38 cellular contexts compared by ENCODE assay signal in the genomic region with DNA sequence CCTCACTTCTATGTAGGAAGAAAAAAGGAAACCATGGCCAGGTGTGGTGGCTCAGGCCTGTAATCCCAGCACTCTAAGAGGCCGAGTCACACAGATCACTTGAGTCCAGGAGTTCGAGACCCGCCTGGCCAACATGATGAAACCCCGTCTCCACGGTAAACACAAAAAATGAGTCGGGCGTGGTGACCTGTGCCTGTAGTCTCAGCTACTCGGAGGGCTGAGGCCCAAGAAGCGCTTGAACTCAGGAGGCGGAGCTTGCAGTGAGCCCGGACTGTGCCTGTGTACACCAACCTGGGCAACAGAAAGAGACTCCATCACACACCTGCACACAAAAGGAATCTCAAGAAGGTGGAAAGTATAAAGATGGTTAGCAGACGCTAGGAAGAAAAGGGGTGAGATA. TPM values are rescaled to one million over a fixed set of nuclear protein-coding genes. Genes with fewer than 3 reads are reported as not detected.
"Had no signal": no experiment of that assay in that cellular context is flagged by ENCODE, and none has a peak within 500 bp of the region (broad histone marks: within the 10 kb centered on the region; RNA-seq: fewer than 3 reads in every experiment).

No MANE protein-coding gene starts in this region.

- H3K4me3 ChIP-seq: adrenal gland, body of pancreas, breast epithelium had no signal

- H3K9me3 ChIP-seq: adrenal gland, body of pancreas, breast epithelium had no signal

- H3K4me1 Mint-ChIP-seq: activated B cell treated with CpG ODN at 0.5 μM for 24 hours; activated naive CD8-positive, alpha-beta T cell treated with anti-CD3 and anti-CD28 coated beads for 36 hours; activated T-helper 17 cell treated with anti-CD3 and anti-CD28 coated beads, Interleukin-2, amount 50 U/mL, for 72 hours; T-cell had no signal

- H3K4me1 ChIP-seq: adrenal gland, body of pancreas, breast epithelium had no signal

- DNase-seq: activated B cell treated with CpG ODN at 0.5 μM for 24 hours; activated CD4-positive, alpha-beta memory T cell treated with anti-CD3 and anti-CD28 coated beads for 36 hours; activated CD4-positive, alpha-beta T cell treated with anti-CD3 and anti-CD28 coated beads for 4 hours; activated CD4-positive, alpha-beta T cell treated with anti-CD3 and anti-CD28 coated beads, Interleukin-2, amount 50 U/mL, for 1 hour; activated CD4-positive, alpha-beta T cell treated with anti-CD3 and anti-CD28 coated beads, Interleukin-2, amount 50 U/mL, for 4 hours; activated CD4-positive, CD25-positive, alpha-beta regulatory T cell treated with anti-CD3 and anti-CD28 coated beads, Interleukin-2, amount 50 U/mL, for 72 hours; activated CD8-positive, alpha-beta memory T cell treated with anti-CD3 and anti-CD28 coated beads, Interleukin-2, amount 50 U/mL, for 4 hours; activated CD8-positive, alpha-beta T cell treated with anti-CD3 and anti-CD28 coated beads for 36 hours; activated effector memory CD4-positive, alpha-beta T cell treated with anti-CD3 and anti-CD28 coated beads, Interleukin-2, amount 50 U/mL, for 16 hours; activated gamma-delta T cell treated with Interleukin-2 at 50 U/mL for 16 hours; activated naive CD4-positive, alpha-beta T cell; activated naive CD4-positive, alpha-beta T cell treated with anti-CD3 and anti-CD28 coated beads for 36 hours; activated naive CD4-positive, alpha-beta T cell treated with anti-CD3 and anti-CD28 coated beads, Interleukin-2, amount 50 U/mL, for 16 hours; activated naive CD8-positive, alpha-beta T cell treated with anti-CD3 and anti-CD28 coated beads for 36 hours; activated T-cell treated with anti-CD3 and anti-CD28 coated beads for 4 hours; activated T-cell treated with anti-CD3 and anti-CD28 coated beads, Interleukin-2, amount 50 U/mL, for 1 hour; activated T-cell treated with anti-CD3 and anti-CD28 coated beads, Interleukin-2, amount 50 U/mL, for 4 hours; activated T-cell treated with anti-CD3 and anti-CD28 coated beads, Interleukin-2, amount 50 U/mL, for 72 hours; adrenal gland; amniotic stem cell; aorta; body of pancreas; brain microvascular endothelial cell; central memory CD4-positive, alpha-beta T cell; T-cell; T-helper 2 cell; T-helper 9 cell had no signal

- H3K9me3 Mint-ChIP-seq: activated B cell treated with CpG ODN at 0.5 μM for 24 hours; activated CD4-positive, alpha-beta memory T cell treated with anti-CD3 and anti-CD28 coated beads for 36 hours; activated CD8-positive, alpha-beta T cell treated with anti-CD3 and anti-CD28 coated beads for 36 hours; activated naive CD4-positive, alpha-beta T cell treated with anti-CD3 and anti-CD28 coated beads for 36 hours; activated naive CD4-positive, alpha-beta T cell treated with anti-CD3 and anti-CD28 coated beads, Interleukin-2, amount 50 U/mL, for 72 hours; activated naive CD8-positive, alpha-beta T cell treated with anti-CD3 and anti-CD28 coated beads for 36 hours; activated T-cell treated with anti-CD3 and anti-CD28 coated beads, Interleukin-2, amount 50 U/mL, for 4 hours; activated T-cell treated with anti-CD3 and anti-CD28 coated beads, Interleukin-2, amount 50 U/mL, for 72 hours; activated T-helper 1 cell treated with anti-CD3 and anti-CD28 coated beads, Interleukin-12 subunit alpha, Interleukin-12 subunit beta, Interleukin-2, Interleukin-4 antibody, amounts not matched to agents 30 ng/mL and 10 ng/mL and 1 ng/mL, durations not matched to agents 14 hours and 24 hours and 36 hours; activated T-helper 17 cell treated with anti-CD3 and anti-CD28 coated beads, Interleukin-2, amount 50 U/mL, for 72 hours; T-helper 2 cell treated with Interferon-gamma antibody and Interleukin-4, amounts not matched to agents 5 μg/mL and 100 μg/mL, for 36 hours had no signal

- H3K27me3 ChIP-seq: adrenal gland, body of pancreas, brain microvascular endothelial cell, breast epithelium had no signal

- H3K36me3 ChIP-seq: adrenal gland, brain microvascular endothelial cell, breast epithelium had no signal

- H3K27ac ChIP-seq: adrenal gland, body of pancreas, brain microvascular endothelial cell, breast epithelium, VCaP had no signal

- H3K27me3 Mint-ChIP-seq: activated B cell treated with CpG ODN at 0.5 μM for 24 hours; activated CD4-positive, alpha-beta memory T cell treated with anti-CD3 and anti-CD28 coated beads for 36 hours; activated CD8-positive, alpha-beta T cell treated with anti-CD3 and anti-CD28 coated beads for 36 hours; activated naive CD8-positive, alpha-beta T cell treated with anti-CD3 and anti-CD28 coated beads for 36 hours; activated T-helper 17 cell treated with anti-CD3 and anti-CD28 coated beads, Interleukin-2, amount 50 U/mL, for 72 hours; T-cell had no signal

- H3K4me3 Mint-ChIP-seq: activated B cell treated with CpG ODN at 0.5 μM for 24 hours; activated CD4-positive, alpha-beta memory T cell treated with anti-CD3 and anti-CD28 coated beads for 36 hours; activated CD8-positive, alpha-beta T cell treated with anti-CD3 and anti-CD28 coated beads for 36 hours; activated naive CD4-positive, alpha-beta T cell treated with anti-CD3 and anti-CD28 coated beads for 36 hours; activated naive CD8-positive, alpha-beta T cell treated with anti-CD3 and anti-CD28 coated beads for 36 hours; activated T-cell treated with anti-CD3 and anti-CD28 coated beads, Interleukin-2, amount 50 U/mL, for 4 hours; activated T-cell treated with anti-CD3 and anti-CD28 coated beads, Interleukin-2, amount 50 U/mL, for 72 hours; activated T-helper 1 cell treated with anti-CD3 and anti-CD28 coated beads, Interleukin-12 subunit alpha, Interleukin-12 subunit beta, Interleukin-2, Interleukin-4 antibody, amounts not matched to agents 30 ng/mL and 10 ng/mL and 1 ng/mL, durations not matched to agents 14 hours and 24 hours and 36 hours; activated T-helper 17 cell treated with anti-CD3 and anti-CD28 coated beads, Interleukin-2, amount 50 U/mL, for 72 hours; T-cell; T-helper 2 cell treated with Interferon-gamma antibody and Interleukin-4, amounts not matched to agents 5 μg/mL and 100 μg/mL, for 36 hours had no signal

- H3K27ac Mint-ChIP-seq: activated B cell treated with CpG ODN at 0.5 μM for 24 hours; activated CD4-positive, alpha-beta memory T cell treated with anti-CD3 and anti-CD28 coated beads for 36 hours; activated CD8-positive, alpha-beta T cell treated with anti-CD3 and anti-CD28 coated beads for 36 hours; activated naive CD4-positive, alpha-beta T cell treated with anti-CD3 and anti-CD28 coated beads for 36 hours; activated naive CD4-positive, alpha-beta T cell treated with anti-CD3 and anti-CD28 coated beads, Interleukin-2, amount 50 U/mL, for 72 hours; activated naive CD8-positive, alpha-beta T cell treated with anti-CD3 and anti-CD28 coated beads for 36 hours; activated T-cell treated with anti-CD3 and anti-CD28 coated beads, Interleukin-2, amount 50 U/mL, for 72 hours; activated T-helper 1 cell treated with anti-CD3 and anti-CD28 coated beads, Interleukin-12 subunit alpha, Interleukin-12 subunit beta, Interleukin-2, Interleukin-4 antibody, amounts not matched to agents 30 ng/mL and 10 ng/mL and 1 ng/mL, durations not matched to agents 14 hours and 24 hours and 36 hours; activated T-helper 17 cell treated with anti-CD3 and anti-CD28 coated beads, Interleukin-2, amount 50 U/mL, for 72 hours; T-cell; T-helper 2 cell treated with Interferon-gamma antibody and Interleukin-4, amounts not matched to agents 5 μg/mL and 100 μg/mL, for 36 hours had no signal

- ATAC-seq: activated CD8-positive, alpha-beta T cell treated with anti-CD3 and anti-CD28 coated beads for 36 hours; activated naive CD4-positive, alpha-beta T cell treated with anti-CD3 and anti-CD28 coated beads, Interleukin-2, amount 50 U/mL, for 72 hours; activated T-cell treated with anti-CD3 and anti-CD28 coated beads, Interleukin-2, amount 50 U/mL, for 4 hours; activated T-cell treated with anti-CD3 and anti-CD28 coated beads, Interleukin-2, amount 50 U/mL, for 72 hours; activated T-helper 17 cell treated with anti-CD3 and anti-CD28 coated beads, Interleukin-2, amount 50 U/mL, for 72 hours; body of pancreas; T-cell had no signal

RNA-seq across cellular contexts. Expression of gene DEFB131B, which starts 17.7 kb away (rescaled TPM):
- total RNA-seq: activated B cell treated with CpG ODN at 0.5 μM for 24 hours; activated CD4-positive, alpha-beta memory T cell treated with anti-CD3 and anti-CD28 coated beads for 36 hours; activated CD8-positive, alpha-beta memory T cell treated with anti-CD3 and anti-CD28 coated beads for 36 hours; activated CD8-positive, alpha-beta T cell treated with anti-CD3 and anti-CD28 coated beads for 36 hours; activated naive CD4-positive, alpha-beta T cell treated with anti-CD3 and anti-CD28 coated beads for 36 hours; activated naive CD4-positive, alpha-beta T cell treated with anti-CD3 and anti-CD28 coated beads, Interleukin-2, amount 50 U/mL, for 72 hours; activated naive CD8-positive, alpha-beta T cell treated with anti-CD3 and anti-CD28 coated beads for 36 hours; activated T-cell treated with anti-CD3 and anti-CD28 coated beads, Interleukin-2, amount 50 U/mL, for 4 hours; activated T-cell treated with anti-CD3 and anti-CD28 coated beads, Interleukin-2, amount 50 U/mL, for 72 hours; activated T-helper 1 cell treated with anti-CD3 and anti-CD28 coated beads, Interleukin-12 subunit alpha, Interleukin-12 subunit beta, Interleukin-2, Interleukin-4 antibody, amounts not matched to agents 30 ng/mL and 10 ng/mL and 1 ng/mL, durations not matched to agents 14 hours and 24 hours and 36 hours; activated T-helper 17 cell treated with anti-CD3 and anti-CD28 coated beads, Interleukin-2, amount 50 U/mL, for 72 hours; adrenal gland; aorta; astrocyte; body of pancreas; breast epithelium; cardiac septum; cerebellum; T-cell; T-helper 1 cell treated with Interleukin-12 subunit alpha and Interleukin-12 subunit beta and Interleukin-4 antibody, amounts not matched to agents 30 ng/mL and 1 ng/mL, for 36 hours had no signal
- polyA plus RNA-seq: adrenal gland, aorta had no signal
